Comparison of ENCODE assay signal across 2 cellular contexts in the genomic region with DNA sequence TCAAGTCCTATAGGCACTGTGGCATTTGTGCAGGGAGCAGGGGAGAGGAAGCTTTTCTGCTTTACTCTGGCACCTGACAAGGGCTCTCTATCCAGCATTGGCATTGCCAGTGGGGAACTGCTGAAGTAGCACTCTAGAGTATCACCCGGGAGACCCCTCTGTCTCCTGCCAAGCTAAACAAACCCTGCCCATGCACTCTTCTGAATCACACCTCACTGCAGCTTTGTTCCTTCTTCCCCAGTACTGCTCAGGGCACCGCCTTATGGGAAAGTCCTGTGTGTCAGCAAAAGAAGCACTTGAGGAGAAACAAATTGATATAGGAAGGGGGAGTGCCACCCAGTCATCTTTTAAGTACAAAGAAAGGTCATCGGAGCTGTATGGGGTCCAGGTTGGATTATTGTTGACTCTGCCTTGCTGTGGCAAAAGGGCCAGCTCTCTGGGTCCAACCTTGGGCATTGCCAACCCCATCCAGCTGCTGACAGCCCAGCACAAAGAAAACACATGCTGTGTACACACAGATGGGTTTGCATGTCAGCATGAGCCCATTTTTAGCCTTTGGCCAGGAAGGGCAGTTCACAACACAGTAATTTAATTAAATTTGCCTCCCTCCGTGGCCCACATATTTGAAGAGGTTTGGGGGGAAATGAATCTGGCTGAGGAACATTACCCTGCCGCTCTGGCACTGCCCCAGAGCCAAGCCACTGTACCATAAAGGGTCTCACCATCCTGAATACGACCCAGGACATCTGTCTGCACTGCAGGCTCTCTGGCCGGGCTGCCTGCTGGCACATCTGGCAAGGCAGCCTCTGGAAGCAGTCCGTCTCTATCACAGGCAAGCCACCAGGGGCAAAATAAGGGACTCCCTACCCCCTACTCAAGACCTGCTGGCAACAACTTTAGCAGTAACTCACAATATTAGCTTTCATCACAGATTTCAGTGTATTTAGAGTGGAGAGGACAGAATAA.
A peak's percentile ranks its signal among the peaks of the same experiment; 100 is the strongest.
TF ChIP-seq lines count a peak whose summit lies in the region.

No MANE protein-coding gene starts in this region.

TF ChIP-seq in IMR-90, 13 proteins besides CTCF, POLR2A, EP300 and RAD21:
- TF ChIP-seq MAFK (IDR thresholded peaks at IDR 0.05; ENCODE audit: low read depth, low read length) (0 out of 2 replicates have a peak, but pooled peaks have one; percentile 21), RCOR1 (IDR thresholded peaks at IDR 0.05; ENCODE audit: insufficient replicate concordance, low read length) (no peak)

TF ChIP-seq in endothelial cell of umbilical vein, 7 proteins besides CTCF, POLR2A, EP300 and RAD21:
- TF ChIP-seq MYC (IDR thresholded peaks at IDR 0.05; ENCODE audit: low read depth, low read length) (no peak), POLR2AphosphoS5 (IDR thresholded peaks at IDR 0.05; ENCODE audit: insufficient read depth, low read depth, low read length) (no peak), EZH2 (IDR thresholded peaks at IDR 0.05; ENCODE audit: borderline replicate concordance, low read depth, low read length, severe bottlenecking) (no peak), JUN (IDR thresholded peaks at IDR 0.05; ENCODE audit: borderline replicate concordance, insufficient read depth, insufficient read length, low read depth) (no peak), GATA2 (IDR thresholded peaks at IDR 0.05; ENCODE audit: insufficient read depth, insufficient read length, low read depth, low read length) (no peak), FOS (IDR thresholded peaks at IDR 0.05; ENCODE audit: borderline replicate concordance, insufficient read depth, low read length) (no peak)
- TF ChIP-seq, protein P1, sequence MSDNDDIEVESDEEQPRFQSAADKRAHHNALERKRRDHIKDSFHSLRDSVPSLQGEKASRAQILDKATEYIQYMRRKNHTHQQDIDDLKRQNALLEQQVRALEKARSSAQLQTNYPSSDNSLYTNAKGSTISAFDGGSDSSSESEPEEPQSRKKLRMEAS (IDR thresholded peaks at IDR 0.05; ENCODE audit: insufficient read depth, insufficient read length) = no peak
